9 cellular contexts compared by ENCODE assay signal in genomic region chr16:22161999-22162657, GRCh38. TPM values are rescaled to one million over a fixed set of nuclear protein-coding genes. Genes with fewer than 3 reads are reported as not detected.
DNase-seq lines count a peak whose midpoint lies in the region; ATAC-seq, FAIRE-seq and TF ChIP-seq lines count a peak whose summit lies in the region.
"Had no signal": no experiment of that assay in that cellular context is flagged by ENCODE, and none has a peak within 500 bp of the region (broad histone marks: within the 10 kb centered on the region; RNA-seq: fewer than 3 reads in every experiment).

SDR42E2 (plus strand) TSS chr16:22162506; CDS start chr16:22165583, 3,077 bp downstream.

- DNase-seq in GM19239 (ENCODE audit: insufficient read length, low spot score) (peak; percentile 30), T-helper 22 cell (ENCODE audit: low read depth) (peak; percentile 14), sigmoid colon (no peak), HuH-7 (ENCODE audit: low spot score) (no peak), left cardiac atrium (no peak)
- DNase-seq in stimulated activated CD4-positive, alpha-beta T cell treated with anti-CD3 and anti-CD28 coated beads, Interleukin-1b, Interleukin-23, amount 100 ng/mL, for 4 hours (ENCODE audit: low read depth in 2 of 2): peak; percentile 27 to 49

- H3K4me3 ChIP-seq in duodenal mucosa (ENCODE audit: low read depth in 1 of 2, low read length in 2 of 2) (peak within 1 kb of the TSS; percentile 28 to 39), sigmoid colon (no peak within 1 kb of the TSS)

- no peak within 1 kb of the TSS for H3K9ac ChIP-seq in duodenal mucosa (ENCODE audit: low read depth in 1 of 2, low read length in 2 of 2)

- H3K36me3 ChIP-seq in duodenal mucosa (ENCODE audit: control insufficient read depth in 1 of 2, insufficient read depth in 2 of 2, low read length in 2 of 2) (no peaks in the 10 kb centered on the region), sigmoid colon (no peaks in the 10 kb centered on the region)

- H3K4me1 ChIP-seq in duodenal mucosa (ENCODE audit: control insufficient read depth in 1 of 2, insufficient read depth in 2 of 2, low read length in 2 of 2) (no peaks in the 10 kb centered on the region), sigmoid colon (peaks cover 0 to 6% (median 5%) of the 10 kb centered on the region in 4 donors)

- H3K9me3 ChIP-seq in duodenal mucosa (ENCODE audit: control insufficient read depth in 1 of 2, low read length in 2 of 2) (no peaks in the 10 kb centered on the region), sigmoid colon (no peaks in the 10 kb centered on the region)

- H3K27ac ChIP-seq in duodenal mucosa (ENCODE audit: low read depth, low read length) (no peak within 1 kb of the TSS), sigmoid colon (no peak within 1 kb of the TSS)

- TF ChIP-seq CTCF in sigmoid colon (IDR thresholded peaks at IDR 0.05): no peak

- intact Hi-C loops in sigmoid colon (cut with DNase I): no loop called here
- intact Hi-C loops in left cardiac atrium (cut with DNase I): no loop called here

- no peak for TF ChIP-seq EP300 in sigmoid colon (IDR thresholded peaks at IDR 0.05)

- no peak for TF ChIP-seq POLR2A in sigmoid colon (IDR thresholded peaks at IDR 0.05)

- no peak for FAIRE-seq in GM19239 (lab: Jason Lieb, UNC)

- peaks cover 3 to 13% of the 10 kb centered on the region in 2 donors for H3K27me3 ChIP-seq in duodenal mucosa (ENCODE audit: control insufficient read depth in 1 of 2, insufficient read depth in 2 of 2, low read length in 2 of 2)
- H3K27me3 ChIP-seq in sigmoid colon: peaks cover 10 to 42% (median 19%) of the 10 kb centered on the region in 3 donors

- no peak for ATAC-seq in GM21390 (IDR thresholded peaks at IDR 0.05; ENCODE audit: unreplicated experiment)
- no peak for ATAC-seq in left cardiac atrium

- 3 to 6% methylated on average over 40 of the region's 40 CpGs for WGBS in sigmoid colon, 2 donors

RNA-seq across cellular contexts. Expression of gene SDR42E2, which starts in this region (rescaled TPM):
- total RNA-seq in sigmoid colon (not detected), left cardiac atrium (not detected)
- polyA plus RNA-seq in sigmoid colon: under 1 TPM in 1 of 3 donors, not detected in 2; 0.04 TPM
- total RNA-seq: myocyte had no signal

Comparison
In these comparisons a context has a peak if more than half of its experiments do, and no peak if none do; other contexts are left out.
1. DNase-seq: peak in GM19239 (single experiment), T-helper 22 cell (single experiment) and stimulated activated CD4-positive, alpha-beta T cell treated with anti-CD3 and anti-CD28 coated beads, Interleukin-1b, Interleukin-23, amount 100 ng/mL, for 4 hours (2 of 2); none in sigmoid colon (single experiment), HuH-7 (single experiment) and left cardiac atrium (single experiment).
2. H3K4me3 ChIP-seq: peak in duodenal mucosa (2 of 2); none in sigmoid colon (0 of 4).